ENCODE assay signal across 9 cellular contexts in the genomic region with DNA sequence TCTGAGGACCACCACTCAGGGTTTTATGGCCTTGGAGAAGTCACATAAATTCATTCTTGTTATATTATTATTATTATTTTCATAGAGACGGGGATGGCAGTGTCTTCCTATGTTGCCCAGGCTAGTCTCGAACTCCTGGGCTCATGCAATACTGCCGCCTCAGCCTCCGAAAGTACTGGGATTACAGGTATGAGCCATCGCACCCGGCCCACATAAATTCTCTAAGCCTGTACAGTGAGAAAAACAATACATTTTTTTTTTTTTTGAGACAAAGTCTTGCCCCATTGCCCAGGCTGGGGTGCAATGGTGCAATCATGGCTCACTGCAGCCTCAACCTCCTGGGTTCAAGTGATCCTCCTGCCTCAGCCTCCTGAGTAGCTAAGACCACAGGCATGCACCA. TPM values are rescaled to one million over a fixed set of nuclear protein-coding genes. Genes with fewer than 3 reads are reported as not detected.
DNase-seq lines count a peak whose midpoint lies in the region; ATAC-seq and TF ChIP-seq lines count a peak whose summit lies in the region.
"Had no signal": no experiment of that assay in that cellular context is flagged by ENCODE, and none has a peak within 500 bp of the region (broad histone marks: within the 10 kb centered on the region; RNA-seq: fewer than 3 reads in every experiment).

No MANE protein-coding gene starts in this region.

- intact Hi-C loops in Calu3 (cut with micrococcal nuclease; ENCODE audit: unreplicated experiment), result no loop called here

- H3K9me3 Mint-ChIP-seq in Calu3 (ENCODE audit: low read depth, unreplicated experiment) (no peaks in the 10 kb centered on the region), brain (peaks cover 0 to 5% (median 0%) of the 10 kb centered on the region in 5 experiments)

- CTCF ChIA-PET in Calu3 (lab: Charles Lee), result interaction anchor here (0.9 kb wide), 1 partner anchor 8 kb away, joined by 8 read pairs; no protein-coding TSS in a partner anchor

- H3K4me2 ChIP-seq in Karpas-422 (ENCODE audit: low read depth, low read length, poor library complexity, severe bottlenecking), result peak overlapping the region; percentile 91
- no peak overlapping the region for H3K4me2 ChIP-seq in neural cell (ENCODE audit: low read length)

- H3K27me3 ChIP-seq in Karpas-422 (ENCODE audit: low read length), result no peaks in the 10 kb centered on the region
- H3K27me3 ChIP-seq in neural cell (ENCODE audit: insufficient read depth, low read depth, low read length), result no peaks in the 10 kb centered on the region
- H3K27me3 ChIP-seq: thyroid gland had no signal

- H3K4me1 ChIP-seq in Karpas-422 (ENCODE audit: low read length), result peaks cover 38% of the 10 kb centered on the region

- TF ChIP-seq CTCF in Calu3 (IDR thresholded peaks at IDR 0.05; ENCODE audit: unreplicated experiment) (no peak), brain (conservative IDR thresholded peaks at IDR 0.05) (no peak), neural cell (IDR thresholded peaks at IDR 0.05; ENCODE audit: poor library complexity, severe bottlenecking) (no peak)

- H3K9me3 ChIP-seq in Karpas-422 (ENCODE audit: low read length), result no peaks in the 10 kb centered on the region
- no peaks in the 10 kb centered on the region for H3K9me3 ChIP-seq in neural cell (ENCODE audit: low read length)
- H3K9me3 ChIP-seq: thyroid gland had no signal

- H3K4me1 Mint-ChIP-seq in Calu3 (ENCODE audit: low read depth, unreplicated experiment) (peaks cover 11% of the 10 kb centered on the region), brain (peaks cover 38% of the 10 kb centered on the region)

- H3K9ac ChIP-seq in Karpas-422 (ENCODE audit: low read length) (peak overlapping the region; percentile 82), neural cell (ENCODE audit: low read length) (no peak overlapping the region)

- H3K79me2 ChIP-seq in Karpas-422 (ENCODE audit: low read length), result peaks cover 47% of the 10 kb centered on the region
- peaks cover 44% of the 10 kb centered on the region for H3K79me2 ChIP-seq in neural cell (replicated peaks; ENCODE audit: insufficient read depth, low read length)

- no peaks in the 10 kb centered on the region for H3K27me3 Mint-ChIP-seq in Calu3 (ENCODE audit: unreplicated experiment)
- H3K27me3 Mint-ChIP-seq in brain, result peaks cover 12% of the 10 kb centered on the region

- TF ChIP-seq RAD21 in neural cell (conservative IDR thresholded peaks at IDR 0.05), result no peak

- peaks cover 28% of the 10 kb centered on the region for H3K36me3 Mint-ChIP-seq in Calu3 (ENCODE audit: insufficient read depth, unreplicated experiment)
- no peaks in the 10 kb centered on the region for H3K36me3 Mint-ChIP-seq in brain

- H3K36me3 ChIP-seq in Karpas-422 (ENCODE audit: insufficient read depth, low read length) (0 out of 2 replicates have a peak, but pooled peaks cover 5% of the 10 kb centered on the region), neural cell (ENCODE audit: insufficient read depth, low read length) (no peaks in the 10 kb centered on the region)
- H3K36me3 ChIP-seq: thyroid gland had no signal

- no peak for ATAC-seq in HG02870 (IDR thresholded peaks at IDR 0.05; ENCODE audit: unreplicated experiment)

- H2AFZ ChIP-seq in Karpas-422 (ENCODE audit: low read length) (peak overlapping the region; percentile 96; the same call in 1 of the 2 replicates), neural cell (ENCODE audit: low read depth, low read length) (no peak overlapping the region)

- no TSS peak for BruUV-seq in Calu3 (replicated peaks; lab: Mats Ljungman, UMichigan)

- H3K27ac Mint-ChIP-seq in Calu3 (ENCODE audit: unreplicated experiment) (no peak overlapping the region), brain (peak overlapping the region in 1 of 5 experiments; percentile 72)

- no peaks in the 10 kb centered on the region for H3F3A ChIP-seq in neural cell (ENCODE audit: insufficient read depth, low read length, poor library complexity, severe bottlenecking)

- H3K27ac ChIP-seq in Karpas-422 (ENCODE audit: low read length) (no peak overlapping the region), neural cell (ENCODE audit: low read length) (peak overlapping the region; percentile 72)

- H4K20me1 ChIP-seq in Karpas-422 (ENCODE audit: insufficient read depth, low read depth, low read length) (peaks cover 22% of the 10 kb centered on the region), neural cell (ENCODE audit: insufficient read depth) (no peaks in the 10 kb centered on the region)

- peak overlapping the region; percentile 85 for H3K4me3 Mint-ChIP-seq in Calu3 (ENCODE audit: low read depth, unreplicated experiment)
- peak overlapping the region in 4 of 5 experiments; percentile 16 to 63 (median 43) for H3K4me3 Mint-ChIP-seq in brain

- H3K9me2 ChIP-seq in Karpas-422 (replicated peaks; ENCODE audit: insufficient read depth, low read length), result no peaks in the 10 kb centered on the region
- H3K9me2 ChIP-seq in neural cell (ENCODE audit: insufficient read depth, low read length), result no peaks in the 10 kb centered on the region

- no peak for TF ChIP-seq EP300 in neural cell (conservative IDR thresholded peaks at IDR 0.05; ENCODE audit: poor library complexity, severe bottlenecking)

- no peak for DNase-seq in Calu3
- DNase-seq in Karpas-422, result no peak
- DNase-seq in NCI-H2081 (lab: John Stamatoyannopoulos, UW), result no peak
- no peak for DNase-seq in NCI-H526 treated with DMSO at 0.1 percent for 48 hours (lab: John Stamatoyannopoulos, UW)
- DNase-seq in NCI-H1930 (lab: John Stamatoyannopoulos, UW), result no peak

- peak overlapping the region; percentile 89 for H3K4me3 ChIP-seq in Karpas-422 (ENCODE audit: low read length)
- H3K4me3 ChIP-seq in neural cell (ENCODE audit: low read length), result peak overlapping the region; percentile 87

TF ChIP-seq in neural cell, 6 proteins besides CTCF, POLR2A, EP300 and RAD21:
- TF ChIP-seq TAF1 (IDR thresholded peaks at IDR 0.05; ENCODE audit: low read depth) (no peak), SMC3 (conservative IDR thresholded peaks at IDR 0.05; ENCODE audit: poor library complexity) (no peak), MXI1 (conservative IDR thresholded peaks at IDR 0.05; ENCODE audit: poor library complexity, severe bottlenecking) (no peak), POLR2AphosphoS5 (IDR thresholded peaks at IDR 0.05) (no peak), EZH2 (IDR thresholded peaks at IDR 0.05; ENCODE audit: borderline replicate concordance, insufficient read depth, low read length, poor library complexity, severe bottlenecking) (no peak)
- TF ChIP-seq, protein P1, sequence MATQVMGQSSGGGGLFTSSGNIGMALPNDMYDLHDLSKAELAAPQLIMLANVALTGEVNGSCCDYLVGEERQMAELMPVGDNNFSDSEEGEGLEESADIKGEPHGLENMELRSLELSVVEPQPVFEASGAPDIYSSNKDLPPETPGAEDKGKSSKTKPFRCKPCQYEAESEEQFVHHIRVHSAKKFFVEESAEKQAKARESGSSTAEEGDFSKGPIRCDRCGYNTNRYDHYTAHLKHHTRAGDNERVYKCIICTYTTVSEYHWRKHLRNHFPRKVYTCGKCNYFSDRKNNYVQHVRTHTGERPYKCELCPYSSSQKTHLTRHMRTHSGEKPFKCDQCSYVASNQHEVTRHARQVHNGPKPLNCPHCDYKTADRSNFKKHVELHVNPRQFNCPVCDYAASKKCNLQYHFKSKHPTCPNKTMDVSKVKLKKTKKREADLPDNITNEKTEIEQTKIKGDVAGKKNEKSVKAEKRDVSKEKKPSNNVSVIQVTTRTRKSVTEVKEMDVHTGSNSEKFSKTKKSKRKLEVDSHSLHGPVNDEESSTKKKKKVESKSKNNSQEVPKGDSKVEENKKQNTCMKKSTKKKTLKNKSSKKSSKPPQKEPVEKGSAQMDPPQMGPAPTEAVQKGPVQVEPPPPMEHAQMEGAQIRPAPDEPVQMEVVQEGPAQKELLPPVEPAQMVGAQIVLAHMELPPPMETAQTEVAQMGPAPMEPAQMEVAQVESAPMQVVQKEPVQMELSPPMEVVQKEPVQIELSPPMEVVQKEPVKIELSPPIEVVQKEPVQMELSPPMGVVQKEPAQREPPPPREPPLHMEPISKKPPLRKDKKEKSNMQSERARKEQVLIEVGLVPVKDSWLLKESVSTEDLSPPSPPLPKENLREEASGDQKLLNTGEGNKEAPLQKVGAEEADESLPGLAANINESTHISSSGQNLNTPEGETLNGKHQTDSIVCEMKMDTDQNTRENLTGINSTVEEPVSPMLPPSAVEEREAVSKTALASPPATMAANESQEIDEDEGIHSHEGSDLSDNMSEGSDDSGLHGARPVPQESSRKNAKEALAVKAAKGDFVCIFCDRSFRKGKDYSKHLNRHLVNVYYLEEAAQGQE (IDR thresholded peaks at IDR 0.05; ENCODE audit: borderline replicate concordance), result no peak

RNA-seq across cellular contexts. Expression of a gene that starts 0.8 kb away (rescaled TPM):
- 13.3 and 13.9 TPM in 2 replicates for total RNA-seq in Calu3 (2022)
- total RNA-seq in Karpas-422 (2014; rRNA removed; shearing (Covaris generic); ENCODE audit: low replicate concordance), result 13.1 and 17.5 TPM in 2 replicates
- polyA plus RNA-seq in brain (ENCODE audit: insufficient read depth, low read depth, low replicate concordance) (7.5 TPM), neural cell (14.2 and 17.0 TPM in 2 replicates)
- 29.9 and 31.3 TPM in 2 replicates for polyA minus RNA-seq in neural cell

RNA-seq across cellular contexts. Expression of a gene that starts 0.8 kb away (rescaled TPM):
- 3.3 and 4.3 TPM in 2 replicates for total RNA-seq in Calu3 (2022)
- 2.9 and 4.2 TPM in 2 replicates for total RNA-seq in Karpas-422 (2014; rRNA removed; shearing (Covaris generic); ENCODE audit: low replicate concordance)
- polyA plus RNA-seq in brain (ENCODE audit: insufficient read depth, low read depth, low replicate concordance) (10.9 TPM), neural cell (1.8 and 3.6 TPM in 2 replicates)
- 5.4 and 6.1 TPM in 2 replicates for polyA minus RNA-seq in neural cell

RNA-seq across cellular contexts. Expression of a gene that starts 12.9 kb away (rescaled TPM):
- total RNA-seq in Calu3 (2022), result 10.4 and 11.4 TPM in 2 replicates
- total RNA-seq in Karpas-422 (2014; rRNA removed; shearing (Covaris generic); ENCODE audit: low replicate concordance), result 3.1 and 9.1 TPM in 2 replicates
- 77.9 TPM for polyA plus RNA-seq in brain (ENCODE audit: insufficient read depth, low read depth, low replicate concordance)
- 33.8 and 42.0 TPM in 2 replicates for polyA plus RNA-seq in neural cell
- 31.4 and 32.3 TPM in 2 replicates for polyA minus RNA-seq in neural cell

RNA-seq across cellular contexts. Expression of a gene that starts 44.1 kb away (rescaled TPM):
- total RNA-seq in Calu3 (2022), result 30.9 and 36.3 TPM in 2 replicates
- total RNA-seq in Karpas-422 (2014; rRNA removed; shearing (Covaris generic); ENCODE audit: low replicate concordance), result 22.0 and 48.5 TPM in 2 replicates
- polyA plus RNA-seq in brain (ENCODE audit: insufficient read depth, low read depth, low replicate concordance) (82.9 TPM), neural cell (67.6 and 77.8 TPM in 2 replicates)
- polyA minus RNA-seq in neural cell, result 43.8 and 44.9 TPM in 2 replicates

RNA-seq across cellular contexts. Expression of a gene that starts 48.9 kb away (rescaled TPM):
- 42.5 and 53.4 TPM in 2 replicates for total RNA-seq in Calu3 (2022)
- 76.9 and 94.4 TPM in 2 replicates for total RNA-seq in Karpas-422 (2014; rRNA removed; shearing (Covaris generic); ENCODE audit: low replicate concordance)
- polyA plus RNA-seq in brain (ENCODE audit: insufficient read depth, low read depth, low replicate concordance), result 40.6 TPM
- polyA plus RNA-seq in neural cell, result 87.1 and 89.5 TPM in 2 replicates
- 26.3 and 27.3 TPM in 2 replicates for polyA minus RNA-seq in neural cell
